In the genomic region with DNA sequence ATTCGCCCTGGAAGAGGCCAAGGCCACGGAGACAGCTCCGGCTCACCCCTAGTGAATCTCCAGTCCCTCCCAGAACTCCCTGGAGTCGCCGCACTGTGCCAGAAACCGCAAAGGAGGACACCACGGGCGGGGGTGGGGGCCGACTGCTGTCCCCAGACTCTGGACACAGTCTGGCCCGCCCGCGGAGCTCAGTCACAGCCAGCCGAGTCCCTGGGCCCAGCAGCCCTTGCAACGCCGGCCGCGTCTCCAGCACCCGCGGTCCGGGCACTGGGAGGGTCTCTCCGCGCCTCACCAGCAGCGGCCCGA, we compare ENCODE assay signal across 9 cellular contexts. TPM values are rescaled to one million over a fixed set of nuclear protein-coding genes. Genes with fewer than 3 reads are reported as not detected.
DNase-seq lines count a peak whose midpoint lies in the region; ATAC-seq, FAIRE-seq and TF ChIP-seq lines count a peak whose summit lies in the region.
"Had no signal": no experiment of that assay in that cellular context is flagged by ENCODE, and none has a peak within 500 bp of the region (broad histone marks: within the 10 kb centered on the region; RNA-seq: fewer than 3 reads in every experiment).

No MANE protein-coding gene starts in this region.

- H3K27ac ChIP-seq in liver (ENCODE audit: low read depth in 1 of 2, low read length in 2 of 2) (peak overlapping the region; percentile 63 to 87), thoracic aorta (peak overlapping the region; percentile 83 to 90)

- FAIRE-seq in bronchial epithelial cell (lab: Jason Lieb, UNC): no peak

- H3K9ac ChIP-seq in NT2/D1 (ENCODE audit: insufficient read length, low read depth) (peak overlapping the region; percentile 91), liver (ENCODE audit: low read depth in 1 of 2, low read length in 2 of 2) (peak overlapping the region; percentile 3 to 86)

- DNase-seq in BE2C (no peak), NT2/D1 (ENCODE audit: low read depth, low spot score) (no peak), bronchial epithelial cell (ENCODE audit: low read depth) (no peak), thoracic aorta (ENCODE audit: low spot score) (no peak), NCI-H524 (lab: John Stamatoyannopoulos, UW) (no peak)

- H3K4me1 ChIP-seq in BE2C (peaks cover 5% of the 10 kb centered on the region; the same call in 1 of the 2 replicates), NT2/D1 (ENCODE audit: insufficient read depth, insufficient read length) (no peaks in the 10 kb centered on the region), liver (ENCODE audit: control insufficient read depth in 4 of 4, insufficient read depth in 4 of 4, low read length in 3 of 4) (peaks cover 12 to 24% (median 17%) of the 10 kb centered on the region in 4 donors), thoracic aorta (ENCODE audit: control insufficient read depth in 1 of 2, low read depth in 2 of 2) (peaks cover 16 to 35% of the 10 kb centered on the region in 2 donors)

- ATAC-seq in GM21737 (IDR thresholded peaks at IDR 0.05; ENCODE audit: unreplicated experiment) (peak; percentile 4), thoracic aorta (ENCODE audit: insufficient number of reproducible peaks, low FRiP score, low read depth) (no peak), HG03571 (IDR thresholded peaks at IDR 0.05; ENCODE audit: unreplicated experiment) (no peak)

- H3K4me3 ChIP-seq in BE2C (ENCODE audit: low read depth, low read length) (peak overlapping the region; percentile 88), NT2/D1 (ENCODE audit: insufficient read length, low read depth) (peak overlapping the region; percentile 67), bronchial epithelial cell (ENCODE audit: low read depth, low read length) (peak overlapping the region; percentile 65), liver (ENCODE audit: low read depth in 1 of 3, low read length in 3 of 3) (peak overlapping the region; percentile 76 to 91 (median 81)), thoracic aorta (peak overlapping the region; percentile 75)

- H3K36me3 ChIP-seq in BE2C (no peaks in the 10 kb centered on the region), NT2/D1 (ENCODE audit: insufficient read depth, insufficient read length, low read length) (peaks cover 15% of the 10 kb centered on the region), bronchial epithelial cell (ENCODE audit: control insufficient read depth, insufficient read depth, low read length) (peaks cover 3% of the 10 kb centered on the region), liver (ENCODE audit: control insufficient read depth in 4 of 4, insufficient read depth in 3 of 4, low read depth in 1 of 4, low read length in 3 of 4) (peaks cover 0 to 4% (median 0%) of the 10 kb centered on the region in 4 donors), thoracic aorta (no peaks in the 10 kb centered on the region)

- H3K9me3 ChIP-seq in BE2C (no peaks in the 10 kb centered on the region), NT2/D1 (ENCODE audit: insufficient read depth, low read length) (no peaks in the 10 kb centered on the region), liver (ENCODE audit: control insufficient read depth in 4 of 4, low read length in 3 of 4) (no peaks in the 10 kb centered on the region), thoracic aorta (no peaks in the 10 kb centered on the region)

- under 1% methylated on average over 24 of the region's 24 CpGs for WGBS in liver

- TF ChIP-seq CTCF in BE2C (IDR thresholded peaks at IDR 0.05; ENCODE audit: low read depth, low read length) (no peak), bronchial epithelial cell (IDR thresholded peaks at IDR 0.05; ENCODE audit: insufficient read depth, low read length, severe bottlenecking) (no peak), liver (IDR thresholded peaks at IDR 0.05; ENCODE audit: low read depth, low read length, missing input control) (no peak), thoracic aorta (IDR thresholded peaks at IDR 0.05) (no peak)

- no peaks in the 10 kb centered on the region for H3K27me3 ChIP-seq in BE2C
- H3K27me3 ChIP-seq in NT2/D1 (ENCODE audit: insufficient read depth, insufficient read length): no peaks in the 10 kb centered on the region
- no peaks in the 10 kb centered on the region for H3K27me3 ChIP-seq in bronchial epithelial cell (ENCODE audit: control insufficient read depth, insufficient read depth, low read length)
- H3K27me3 ChIP-seq in liver (ENCODE audit: control insufficient read depth in 4 of 4, insufficient read depth in 4 of 4, low read length in 3 of 4): no peaks in the 10 kb centered on the region
- H3K27me3 ChIP-seq in thoracic aorta (replicated peaks; ENCODE audit: insufficient read depth): no peaks in the 10 kb centered on the region

- TF ChIP-seq RAD21 in liver (IDR thresholded peaks at IDR 0.05): no peak

TF ChIP-seq in liver, 16 proteins besides CTCF, POLR2A, EP300 and RAD21 (continues in another document):
- TF ChIP-seq EGR1 (IDR thresholded peaks at IDR 0.05; ENCODE audit: low read depth in 2 of 2): no peak
- TF ChIP-seq FOXA2 (IDR thresholded peaks at IDR 0.05): no peak
- no peak for TF ChIP-seq NR2F2 (IDR thresholded peaks at IDR 0.05)
- TF ChIP-seq, protein P1, sequence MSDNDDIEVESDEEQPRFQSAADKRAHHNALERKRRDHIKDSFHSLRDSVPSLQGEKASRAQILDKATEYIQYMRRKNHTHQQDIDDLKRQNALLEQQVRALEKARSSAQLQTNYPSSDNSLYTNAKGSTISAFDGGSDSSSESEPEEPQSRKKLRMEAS (IDR thresholded peaks at IDR 0.05): no peak
- TF ChIP-seq, protein P2, sequence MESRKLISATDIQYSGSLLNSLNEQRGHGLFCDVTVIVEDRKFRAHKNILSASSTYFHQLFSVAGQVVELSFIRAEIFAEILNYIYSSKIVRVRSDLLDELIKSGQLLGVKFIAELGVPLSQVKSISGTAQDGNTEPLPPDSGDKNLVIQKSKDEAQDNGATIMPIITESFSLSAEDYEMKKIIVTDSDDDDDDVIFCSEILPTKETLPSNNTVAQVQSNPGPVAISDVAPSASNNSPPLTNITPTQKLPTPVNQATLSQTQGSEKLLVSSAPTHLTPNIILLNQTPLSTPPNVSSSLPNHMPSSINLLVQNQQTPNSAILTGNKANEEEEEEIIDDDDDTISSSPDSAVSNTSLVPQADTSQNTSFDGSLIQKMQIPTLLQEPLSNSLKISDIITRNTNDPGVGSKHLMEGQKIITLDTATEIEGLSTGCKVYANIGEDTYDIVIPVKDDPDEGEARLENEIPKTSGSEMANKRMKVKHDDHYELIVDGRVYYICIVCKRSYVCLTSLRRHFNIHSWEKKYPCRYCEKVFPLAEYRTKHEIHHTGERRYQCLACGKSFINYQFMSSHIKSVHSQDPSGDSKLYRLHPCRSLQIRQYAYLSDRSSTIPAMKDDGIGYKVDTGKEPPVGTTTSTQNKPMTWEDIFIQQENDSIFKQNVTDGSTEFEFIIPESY (IDR thresholded peaks at IDR 0.05): no peak
- TF ChIP-seq YY1 (IDR thresholded peaks at IDR 0.05): no peak
- no peak for TF ChIP-seq HNF4G (IDR thresholded peaks at IDR 0.05)
- TF ChIP-seq, protein P3, sequence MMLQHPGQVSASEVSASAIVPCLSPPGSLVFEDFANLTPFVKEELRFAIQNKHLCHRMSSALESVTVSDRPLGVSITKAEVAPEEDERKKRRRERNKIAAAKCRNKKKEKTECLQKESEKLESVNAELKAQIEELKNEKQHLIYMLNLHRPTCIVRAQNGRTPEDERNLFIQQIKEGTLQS (IDR thresholded peaks at IDR 0.05): no peak
- TF ChIP-seq REST (IDR thresholded peaks at IDR 0.05): no peak
- TF ChIP-seq FOXA1 (IDR thresholded peaks at IDR 0.05): no peak
- TF ChIP-seq HNF4A (conservative IDR thresholded peaks at IDR 0.05): no peak

RNA-seq across cellular contexts. Expression of gene PEX6, which starts 0.5 kb away (rescaled TPM):
- polyA plus RNA-seq in BE2C (2012; ENCODE audit: insufficient read depth, insufficient read length, low read depth): 23.2 TPM
- 25.0 and 32.1 TPM in 2 replicates for total RNA-seq in bronchial epithelial cell
- total RNA-seq in liver: 10 to 100 TPM; 15.1 to 20.7 TPM
- 10 to 100 TPM in 1 of 2 donors, 1 to 10 TPM in 1; 5.4 to 15.4 TPM for polyA plus RNA-seq in liver
- 10 to 100 TPM in 1 of 2 donors, 1 to 10 TPM in 1; 6.8 to 34.3 TPM for total RNA-seq in thoracic aorta

RNA-seq across cellular contexts. Expression of gene PPP2R5D, which starts 5.9 kb away (rescaled TPM):
- 63.3 TPM for polyA plus RNA-seq in BE2C (2012; ENCODE audit: insufficient read depth, insufficient read length, low read depth)
- total RNA-seq in bronchial epithelial cell: 20.2 and 27.6 TPM in 2 replicates
- 10 to 100 TPM; 12.9 to 13.9 TPM for total RNA-seq in liver
- polyA plus RNA-seq in liver: 10 to 100 TPM in 1 of 2 donors, 1 to 10 TPM in 1; 6.7 to 13.5 TPM
- total RNA-seq in thoracic aorta: 10 to 100 TPM; 20.1 to 37.1 TPM

RNA-seq across cellular contexts. Expression of gene GNMT, which starts 17.9 kb away (rescaled TPM):
- 0.42 TPM for polyA plus RNA-seq in BE2C (2012; ENCODE audit: insufficient read depth, insufficient read length, low read depth)
- total RNA-seq in bronchial epithelial cell (0.26 TPM in 1 of 2 replicates, not detected in the other), liver (100 to 1,000 TPM in 1 of 2 donors, 10 to 100 TPM in 1; 10.5 to 140 TPM), thoracic aorta (1 to 10 TPM in 1 of 2 donors, not detected in 1; 3.3 TPM)
- polyA plus RNA-seq in liver: 100 to 1,000 TPM; 119 to 163 TPM
- total RNA-seq: HT1080 had no signal

RNA-seq across cellular contexts. Expression of gene MEA1, which starts 35.3 kb away (rescaled TPM):
- 153 TPM for polyA plus RNA-seq in BE2C (2012; ENCODE audit: insufficient read depth, insufficient read length, low read depth)
- 55.2 and 62.4 TPM in 2 replicates for total RNA-seq in bronchial epithelial cell
- total RNA-seq in liver: 10 to 100 TPM; 10.7 to 24.0 TPM
- 10 to 100 TPM; 37.2 to 50.3 TPM for polyA plus RNA-seq in liver
- 10 to 100 TPM; 41.2 to 49.6 TPM for total RNA-seq in thoracic aorta

RNA-seq across cellular contexts. Expression of gene KLHDC3, which starts 35.6 kb away (rescaled TPM):
- 125 TPM for polyA plus RNA-seq in BE2C (2012; ENCODE audit: insufficient read depth, insufficient read length, low read depth)
- total RNA-seq in bronchial epithelial cell (60.4 and 70.6 TPM in 2 replicates), liver (10 to 100 TPM; 51.2 to 66.5 TPM), thoracic aorta (100 to 1,000 TPM in 1 of 2 donors, 10 to 100 TPM in 1; 87.3 to 105 TPM)
- 10 to 100 TPM; 30.9 to 49.9 TPM for polyA plus RNA-seq in liver
